Comparison of ENCODE assay signal across 17 cellular contexts in genomic region chr13:49563513-49563912, GRCh38. TPM values are rescaled to one million over a fixed set of nuclear protein-coding genes. Genes with fewer than 3 reads are reported as not detected.
DNase-seq lines count a peak whose midpoint lies in the region; ATAC-seq and TF ChIP-seq lines count a peak whose summit lies in the region.
"Had no signal": no experiment of that assay in that cellular context is flagged by ENCODE, and none has a peak within 500 bp of the region (broad histone marks: within the 10 kb centered on the region; RNA-seq: fewer than 3 reads in every experiment).

No MANE protein-coding gene starts in this region.

- H3K79me2 ChIP-seq in mammary epithelial cell (ENCODE audit: insufficient read depth, low read length) = peaks cover 9% of the 10 kb centered on the region

- no peak overlapping the region for H3K9ac ChIP-seq in mammary epithelial cell (ENCODE audit: insufficient read depth, low read length)

- H2AFZ ChIP-seq in mammary epithelial cell (ENCODE audit: low read depth, low read length) = no peak overlapping the region
- H2AFZ ChIP-seq: PC-9 had no signal

- H3K27me3 ChIP-seq in A673 (replicated peaks; ENCODE audit: insufficient read depth, low read depth, low read length, poor library complexity) = no peaks in the 10 kb centered on the region
- H3K27me3 ChIP-seq in mammary epithelial cell (ENCODE audit: insufficient read depth, low read length) = no peaks in the 10 kb centered on the region

- POLR2A ChIA-PET in A673 (lab: Charles Lee; ENCODE audit: low non-redundant PET) = no interaction called here

- H4K20me1 ChIP-seq in mammary epithelial cell (ENCODE audit: insufficient read depth, low read length) = no peaks in the 10 kb centered on the region

- in situ Hi-C loops in mammary epithelial cell (cut with MboI; ENCODE audit: low sequenced_read_pairs in 2 of 2) = no loop called here

- H3K4me3 ChIP-seq in A673 (ENCODE audit: low read depth, low read length, poor library complexity, severe bottlenecking) (no peak overlapping the region), mammary epithelial cell (replicated peaks in 1 of 3; ENCODE audit: insufficient read depth in 1 of 3, low read depth in 2 of 3, low read length in 3 of 3) (no peak overlapping the region), foreskin fibroblast (ENCODE audit: low read depth in 1 of 2, low read length in 2 of 2) (no peak overlapping the region)
- H3K4me3 ChIP-seq: PC-9 had no signal

- TF ChIP-seq CTCF in A673 (conservative IDR thresholded peaks at IDR 0.05; ENCODE audit: low read depth, low read length) = no peak
- no peak for TF ChIP-seq CTCF in mammary epithelial cell (conservative IDR thresholded peaks at IDR 0.05 in 1 of 2, IDR thresholded peaks at IDR 0.05 in 1 of 2; ENCODE audit: extremely low read depth in 1 of 2, insufficient read depth in 1 of 2, low read depth in 1 of 2, low read length in 2 of 2)
- TF ChIP-seq CTCF in foreskin fibroblast (IDR thresholded peaks at IDR 0.05; ENCODE audit: low read depth, low read length) = no peak

- H3K4me1 ChIP-seq in A673 (ENCODE audit: insufficient read depth, low read length, poor library complexity, severe bottlenecking) (no peaks in the 10 kb centered on the region), mammary epithelial cell (ENCODE audit: insufficient read depth, low read length) (peaks cover 8% of the 10 kb centered on the region)

- H3K9me3 ChIP-seq in A673 (ENCODE audit: low read depth, low read length, poor library complexity, severe bottlenecking) (no peaks in the 10 kb centered on the region), mammary epithelial cell (replicated peaks; ENCODE audit: insufficient read depth, low read length) (no peaks in the 10 kb centered on the region)

- CTCF ChIA-PET in A673 (lab: Charles Lee) (no interaction called here), mammary epithelial cell (lab: Charles Lee; ENCODE audit: low non-redundant PET) (interaction anchor here (0.6 to 0.9 kb wide), 2 partner anchors 230 to 530 kb away, joined by 3 read pairs; no protein-coding TSS in a partner anchor)

- intact Hi-C loops in A673 (cut with micrococcal nuclease; ENCODE audit: unreplicated experiment) (no loop called here), mammary epithelial cell (cut with micrococcal nuclease) (no loop called here)

- no peak for ATAC-seq in GM19455 (IDR thresholded peaks at IDR 0.05; ENCODE audit: unreplicated experiment)
- ATAC-seq in HG02588 (IDR thresholded peaks at IDR 0.05; ENCODE audit: unreplicated experiment) = no peak
- ATAC-seq: activated naive CD8-positive, alpha-beta T cell treated with anti-CD3 and anti-CD28 coated beads, Interleukin-2, amount 50 U/mL, for 24 hours; stimulated activated naive B cell treated with anti-CD40 and anti-IgM and Interleukin-4, amounts not matched to agents 10 μg/mL and 1 μg/mL and 100 μg/mL, for 72 hours had no signal

- DNase-seq in A673 (ENCODE audit: low spot score) = peak; percentile 35
- DNase-seq in H4 (ENCODE audit: low spot score) = peak; percentile 7
- peak; percentile 50 for DNase-seq in mammary epithelial cell
- DNase-seq in foreskin fibroblast = peak; percentile 40 to 75
- no peak for DNase-seq in activated effector memory CD4-positive, alpha-beta T cell treated with anti-CD3 and anti-CD28 coated beads, Interleukin-2, amount 50 U/mL, for 16 hours
- DNase-seq in stimulated activated CD4-positive, alpha-beta T cell treated with anti-CD3 and anti-CD28 coated beads, Interleukin-4, amount 100 ng/mL, for 4 hours = no peak
- DNase-seq: activated CD4-positive, alpha-beta T cell treated with anti-CD3 and anti-CD28 coated beads, Interleukin-2, amount 50 U/mL, for 4 hours; activated naive CD8-positive, alpha-beta T cell treated with anti-CD3 and anti-CD28 coated beads, Interleukin-2, amount 50 U/mL, for 24 hours; activated T-cell treated with anti-CD3 and anti-CD28 coated beads, Interleukin-2, amount 50 U/mL, for 24 hours; cerebellar nuclear complex; GF-D8; NCI-H1417 treated with DMSO at 0.1 percent for 48 hours; NCI-H510A treated with DMSO at 0.1 percent for 48 hours; PC-9; stimulated activated naive B cell treated with anti-CD40 and anti-IgM and Interleukin-4, amounts not matched to agents 10 μg/mL and 1 μg/mL and 100 μg/mL, for 72 hours had no signal

- dilution Hi-C loops in mammary epithelial cell (cut with HindIII; ENCODE audit: low sequenced_read_pairs) = no loop called here

- BruUV-seq in A673 (replicated peaks; lab: Mats Ljungman, UMichigan) = no TSS peak
- BruUV-seq in mammary epithelial cell (replicated peaks; lab: Mats Ljungman, UMichigan) = no TSS peak

- H3K36me3 ChIP-seq in A673 (ENCODE audit: insufficient read depth, low read length, poor library complexity, severe bottlenecking) = peaks cover 6% of the 10 kb centered on the region
- H3K36me3 ChIP-seq in mammary epithelial cell (ENCODE audit: insufficient read depth, low read length) = peaks cover 16% of the 10 kb centered on the region

- 95% methylated on average over 4 of the region's 5 CpGs for WGBS in mammary epithelial cell (ENCODE audit: low coverage, missing lambda C conversion rate)

- no peak overlapping the region for H3K4me2 ChIP-seq in mammary epithelial cell (ENCODE audit: insufficient read depth, low read depth, low read length)
- H3K4me2 ChIP-seq: PC-9 had no signal

- H3K27ac ChIP-seq in A673 (ENCODE audit: low read depth, low read length, poor library complexity, severe bottlenecking) (no peak overlapping the region), mammary epithelial cell (ENCODE audit: insufficient read depth, low read depth, low read length) (no peak overlapping the region)
- H3K27ac ChIP-seq: PC-9 had no signal

RNA-seq across cellular contexts. Expression of gene RCBTB1, which starts 21.8 kb away (rescaled TPM):
- total RNA-seq in A673 (2021) (12.7 and 18.4 TPM in 2 replicates), mammary epithelial cell (10 to 100 TPM; 29.9 to 87.5 TPM)
- 8.4 and 10.8 TPM in 2 replicates for total RNA-seq in H4 (2014; rRNA removed; shearing (Covaris generic))
- 13.9 TPM for polyA plus RNA-seq in mammary epithelial cell
- 19.2 TPM for polyA minus RNA-seq in mammary epithelial cell

Comparison
In these comparisons a context has a peak if more than half of its experiments do, and no peak if none do; other contexts are left out.
1. DNase-seq: peak in A673 (single experiment), H4 (single experiment), mammary epithelial cell (single experiment) and foreskin fibroblast (2 of 2); none in activated effector memory CD4-positive, alpha-beta T cell treated with anti-CD3 and anti-CD28 coated beads, Interleukin-2, amount 50 U/mL, for 16 hours (single experiment) and stimulated activated CD4-positive, alpha-beta T cell treated with anti-CD3 and anti-CD28 coated beads, Interleukin-4, amount 100 ng/mL, for 4 hours (0 of 2).